ENCODE assay signal across 31 cellular contexts in genomic region chr1:17350053-17350452, GRCh38. TPM values are rescaled to one million over a fixed set of nuclear protein-coding genes. Genes with fewer than 3 reads are reported as not detected.
DNase-seq lines count a peak whose midpoint lies in the region; ATAC-seq, FAIRE-seq and TF ChIP-seq lines count a peak whose summit lies in the region.
"Had no signal": no experiment of that assay in that cellular context is flagged by ENCODE, and none has a peak within 500 bp of the region (broad histone marks: within the 10 kb centered on the region; RNA-seq: fewer than 3 reads in every experiment).

No MANE protein-coding gene starts in this region.

- POLR2A ChIA-PET in T-cell (lab: Charles Lee) = no interaction called here

- TF ChIP-seq POLR2A in H54 (IDR thresholded peaks at IDR 0.05; ENCODE audit: low read depth, low read length) = no peak

- no peaks in the 10 kb centered on the region for H3K36me3 ChIP-seq in BLaER1
- H3K36me3 ChIP-seq in colonic mucosa = no peaks in the 10 kb centered on the region

- H3K4me3 Mint-ChIP-seq in T-helper 1 cell treated with Interleukin-12 subunit alpha and Interleukin-12 subunit beta and Interleukin-4 antibody, amounts not matched to agents 30 μg/mL and 1 μg/mL, for 36 hours = no peak overlapping the region
- H3K4me3 Mint-ChIP-seq in T-cell = no peak overlapping the region
- H3K4me3 Mint-ChIP-seq: CD4-positive, alpha-beta memory T cell; H9 had no signal

- no peaks in the 10 kb centered on the region for H4K20me1 ChIP-seq in BLaER1

- H3K27ac ChIP-seq in BLaER1 = peak overlapping the region; percentile 72
- no peak overlapping the region for H3K27ac ChIP-seq in colonic mucosa

- no peaks in the 10 kb centered on the region for H3K36me3 Mint-ChIP-seq in T-helper 1 cell treated with Interleukin-12 subunit alpha and Interleukin-12 subunit beta and Interleukin-4 antibody, amounts not matched to agents 30 μg/mL and 1 μg/mL, for 36 hours (ENCODE audit: low read depth)
- H3K36me3 Mint-ChIP-seq in T-cell = no peaks in the 10 kb centered on the region
- H3K36me3 Mint-ChIP-seq: CD4-positive, alpha-beta memory T cell had no signal

- H3K27me3 ChIP-seq in BLaER1 (no peaks in the 10 kb centered on the region), colonic mucosa (no peaks in the 10 kb centered on the region)

- no peaks in the 10 kb centered on the region for H3K9me3 Mint-ChIP-seq in T-helper 1 cell treated with Interleukin-12 subunit alpha and Interleukin-12 subunit beta and Interleukin-4 antibody, amounts not matched to agents 30 μg/mL and 1 μg/mL, for 36 hours
- H3K9me3 Mint-ChIP-seq in T-cell = peaks cover 0 to 5% (median 0%) of the 10 kb centered on the region in 3 donors

- FAIRE-seq in H54 (lab: Jason Lieb, UNC) = no peak
- FAIRE-seq: GM12892, HTR-8/SVneo, K562 had no signal

- TF ChIP-seq CTCF in colonic mucosa (IDR thresholded peaks at IDR 0.05) = no peak

- H3K9me3 ChIP-seq in BLaER1 (peaks cover 12% of the 10 kb centered on the region), colonic mucosa (no peaks in the 10 kb centered on the region)
- H3K9me3 ChIP-seq: Caco-2, SK-N-SH had no signal

- H3K4me1 ChIP-seq in BLaER1 (peaks cover 61% of the 10 kb centered on the region), colonic mucosa (no peaks in the 10 kb centered on the region)
- H3K4me1 ChIP-seq: Caco-2 had no signal

- intact Hi-C loops in colonic mucosa (cut with DNase I) = no loop called here

- ATAC-seq in T-cell (replicated peaks in 1 of 4) = peak in 2 of 4 experiments; percentile 24 to 42
- ATAC-seq: K562, PC-3 had no signal

- H3K9ac ChIP-seq in BLaER1 = no peak overlapping the region
- no peak overlapping the region for H3K9ac ChIP-seq in colonic mucosa (ENCODE audit: low read depth in 2 of 2, low read length in 2 of 2)
- H3K9ac ChIP-seq: SK-N-SH had no signal

- H3K4me3 ChIP-seq in BLaER1 (no peak overlapping the region), colonic mucosa (no peak overlapping the region)
- H3K4me3 ChIP-seq: K562 had no signal

- DNase-seq in T-helper 1 cell = no peak
- no peak for DNase-seq in T-cell
- DNase-seq in left kidney (ENCODE audit: low read depth, low spot score) = peak; percentile 64
- DNase-seq in dedifferentiated amniotic fluid mesenchymal stem cell (ENCODE audit: extremely low spot score) = no peak
- DNase-seq in colonic mucosa = no peak
- no peak for DNase-seq in H54 (ENCODE audit: insufficient read length, low spot score)
- DNase-seq: C1 segment of cervical spinal cord; Caco-2; CD4-positive, alpha-beta memory T cell; DMS 273 treated with DMSO at 0.1 percent for 48 hours; DND-41; H9; Kasumi-1; MV-4-11; NCI-H1105; NCI-H1436 treated with DMSO at 0.1 percent for 48 hours; NCI-H1930; NCI-H2107; NCI-H446 treated with DMSO at 0.1 percent for 48 hours; NCI-H526; NCI-H82; NK-92 treated with Interleukin-12 subunit alpha and Interleukin-12 subunit beta, amount 100 ng/mL, for 24 hours; PC-3; SK-N-SH had no signal

- peak overlapping the region; percentile 78 for H3K4me2 ChIP-seq in BLaER1
- H3K4me2 ChIP-seq: SK-N-SH had no signal

- H3K27ac Mint-ChIP-seq in T-helper 1 cell treated with Interleukin-12 subunit alpha and Interleukin-12 subunit beta and Interleukin-4 antibody, amounts not matched to agents 30 μg/mL and 1 μg/mL, for 36 hours = peak overlapping the region; percentile 76
- H3K27ac Mint-ChIP-seq in T-cell = peak overlapping the region; percentile 55 to 87
- H3K27ac Mint-ChIP-seq: CD4-positive, alpha-beta memory T cell; H9 had no signal

- H3K27me3 Mint-ChIP-seq in T-helper 1 cell treated with Interleukin-12 subunit alpha and Interleukin-12 subunit beta and Interleukin-4 antibody, amounts not matched to agents 30 μg/mL and 1 μg/mL, for 36 hours (ENCODE audit: low read depth) = no peaks in the 10 kb centered on the region
- H3K27me3 Mint-ChIP-seq in T-cell = peaks cover 3 to 29% of the 10 kb centered on the region in 2 donors

- CTCF ChIA-PET in T-cell (lab: Charles Lee) = interaction anchor here in 1 of 2 donors (1.0 kb wide), 1 partner anchor 11 kb away, joined by 3 read pairs; no protein-coding TSS in a partner anchor

- peaks cover 6% of the 10 kb centered on the region for H3K4me1 Mint-ChIP-seq in T-helper 1 cell treated with Interleukin-12 subunit alpha and Interleukin-12 subunit beta and Interleukin-4 antibody, amounts not matched to agents 30 μg/mL and 1 μg/mL, for 36 hours (ENCODE audit: low read depth)
- H3K4me1 Mint-ChIP-seq in T-cell = peaks cover 0 to 8% (median 6%) of the 10 kb centered on the region in 3 donors

RNA-seq across cellular contexts. Expression of gene PADI6, which starts 21.9 kb away (rescaled TPM):
- not detected for total RNA-seq in T-cell
- not detected for total RNA-seq in colonic mucosa
- total RNA-seq: A172; Caco-2; CD4-positive, alpha-beta memory T cell; H9; K562; MCF 10A; PC-3 had no signal

RNA-seq across cellular contexts. Expression of gene PADI4, which starts 42.1 kb away (rescaled TPM):
- total RNA-seq in T-cell = 1 to 10 TPM in 3 of 5 donors, under 1 TPM in 2; 0.33 to 1.2 (median 1.0) TPM
- total RNA-seq in colonic mucosa = not detected
- total RNA-seq: Caco-2 had no signal
